ENCODE assay signal across 19 cellular contexts in genomic region chr5:1809416-1810035, GRCh38. TPM values are rescaled to one million over a fixed set of nuclear protein-coding genes. Genes with fewer than 3 reads are reported as not detected.
DNase-seq lines count a peak whose midpoint lies in the region; ATAC-seq, FAIRE-seq and TF ChIP-seq lines count a peak whose summit lies in the region.
"Had no signal": no experiment of that assay in that cellular context is flagged by ENCODE, and none has a peak within 500 bp of the region (broad histone marks: within the 10 kb centered on the region; RNA-seq: fewer than 3 reads in every experiment).

No MANE protein-coding gene starts in this region.

- H3K79me2 ChIP-seq in HepG2 (ENCODE audit: insufficient read depth, low read length), result peaks cover 9% of the 10 kb centered on the region

- TF ChIP-seq POLR2A in HepG2 (IDR thresholded peaks at IDR 0.05; ENCODE audit: insufficient read depth in 1 of 2, low read depth in 2 of 2, low read length in 2 of 2) (no peak), right lobe of liver (IDR thresholded peaks at IDR 0.05) (no peak)

- H3K27ac Mint-ChIP-seq in activated CD8-positive, alpha-beta T cell treated with anti-CD3 and anti-CD28 coated beads for 36 hours, result no peak overlapping the region
- H3K27ac Mint-ChIP-seq in CD14-positive monocyte, result no peak overlapping the region

- H3K9ac ChIP-seq in HepG2 (ENCODE audit: insufficient read depth, low read depth, low read length), result no peak overlapping the region
- H3K9ac ChIP-seq: BLaER1 treated with 17β-estradiol and CSF1 and Interleukin-3, amounts not matched to agents 10 nM and 100 nM had no signal

- TF ChIP-seq EP300 in HepG2 (IDR thresholded peaks at IDR 0.05; ENCODE audit: low read depth in 2 of 2, low read length in 2 of 2) (no peak), HepG2 (CRISPR knock-in tag; IDR thresholded peaks at IDR 0.05; ENCODE audit: borderline replicate concordance) (no peak)

- no peaks in the 10 kb centered on the region for H3K27me3 Mint-ChIP-seq in activated CD8-positive, alpha-beta T cell treated with anti-CD3 and anti-CD28 coated beads for 36 hours
- no peaks in the 10 kb centered on the region for H3K27me3 Mint-ChIP-seq in CD14-positive monocyte (ENCODE audit: low read depth in 3 of 3)

- ATAC-seq in HepG2 (no peak), right lobe of liver (no peak)
- no peak for ATAC-seq in activated CD8-positive, alpha-beta T cell treated with anti-CD3 and anti-CD28 coated beads for 36 hours
- ATAC-seq: A549, GM12878 had no signal

- H3K36me3 Mint-ChIP-seq in activated CD8-positive, alpha-beta T cell treated with anti-CD3 and anti-CD28 coated beads for 36 hours (ENCODE audit: low read depth), result peaks cover 42% of the 10 kb centered on the region
- H3K36me3 Mint-ChIP-seq in CD14-positive monocyte, result peaks cover 86 to 99% of the 10 kb centered on the region in 2 donors

- intact Hi-C loops in HepG2 (cut with micrococcal nuclease; ENCODE audit: unreplicated experiment) (no loop called here), right lobe of liver (cut with DNase I) (no loop called here), CD14-positive monocyte (cut with micrococcal nuclease) (loop anchor here (10.0 kb wide), 2 partner anchors 915 to 925 kb away; partner anchors contain the start of genes BRD9 (in 1 of the 2) and TRIP13 (in 1 of the 2))
- intact Hi-C loops in activated CD8-positive, alpha-beta T cell treated with anti-CD3 and anti-CD28 coated beads for 36 hours (cut with micrococcal nuclease), result no loop called here

- DNase-seq in HepG2 (ENCODE audit: low spot score) (no peak), right lobe of liver (no peak), cardiac muscle cell (ENCODE audit: low read depth in 1 of 2, low spot score in 1 of 2) (no peak), mesenteric fat pad (ENCODE audit: low spot score) (peak; percentile 74), CD14-positive monocyte (ENCODE audit: low spot score) (no peak), GM13977 (ENCODE audit: low spot score) (no peak)
- no peak for DNase-seq in activated CD8-positive, alpha-beta T cell treated with anti-CD3 and anti-CD28 coated beads for 36 hours
- DNase-seq in activated CD4-positive, alpha-beta T cell treated with anti-CD3 and anti-CD28 coated beads for 48 hours, result no peak
- DNase-seq: GDM1, HCEC 1CT, NCI-H1436, NCI-H2029 treated with DMSO at 0.1 percent for 48 hours, NCI-H510A treated with DMSO at 0.1 percent for 48 hours, PC-9 had no signal

- H3K9me3 ChIP-seq in HepG2 (ENCODE audit: low read length), result no peaks in the 10 kb centered on the region
- H3K9me3 ChIP-seq in right lobe of liver, result no peaks in the 10 kb centered on the region
- H3K9me3 ChIP-seq in cardiac muscle cell (ENCODE audit: low read depth), result no peaks in the 10 kb centered on the region
- H3K9me3 ChIP-seq: A549; BLaER1 treated with 17β-estradiol and CSF1 and Interleukin-3, amounts not matched to agents 10 nM and 100 nM had no signal

- POLR2A ChIA-PET in HepG2 (lab: Yijun Ruan, JAX), result no interaction called here
- POLR2A ChIA-PET in activated CD8-positive, alpha-beta T cell treated with anti-CD3 and anti-CD28 coated beads for 36 hours (lab: Charles Lee), result no interaction called here

- H3K4me1 ChIP-seq in HepG2 (ENCODE audit: insufficient read depth, low read length) (no peaks in the 10 kb centered on the region), right lobe of liver (no peaks in the 10 kb centered on the region), cardiac muscle cell (ENCODE audit: low read depth) (peaks cover 20% of the 10 kb centered on the region)
- H3K4me1 ChIP-seq: A549 had no signal

- no peak for TF ChIP-seq CTCF in HepG2 (CRISPR knock-in tag; IDR thresholded peaks at IDR 0.05)
- TF ChIP-seq CTCF in right lobe of liver (IDR thresholded peaks at IDR 0.05), result no peak
- TF ChIP-seq CTCF in cardiac muscle cell (IDR thresholded peaks at IDR 0.05; ENCODE audit: low read depth, low read length), result no peak
- no peak for TF ChIP-seq CTCF in activated CD8-positive, alpha-beta T cell treated with anti-CD3 and anti-CD28 coated beads for 36 hours (IDR thresholded peaks at IDR 0.05)
- TF ChIP-seq CTCF in CD14-positive monocyte (IDR thresholded peaks at IDR 0.05), result no peak
- no peak for TF ChIP-seq CTCF in GM13977 (IDR thresholded peaks at IDR 0.05; ENCODE audit: extremely low read depth, insufficient read depth, missing control alignments)

- H3K27ac ChIP-seq in HepG2 (ENCODE audit: extremely low read length, insufficient read depth, low read length), result no peak overlapping the region
- H3K27ac ChIP-seq in right lobe of liver, result no peak overlapping the region
- peak overlapping the region; percentile 70 for H3K27ac ChIP-seq in cardiac muscle cell
- H3K27ac ChIP-seq: A549; BLaER1 treated with 17β-estradiol and CSF1 and Interleukin-3, amounts not matched to agents 10 nM and 100 nM; HL-60; PC-9 had no signal

- H3K4me1 Mint-ChIP-seq in activated CD8-positive, alpha-beta T cell treated with anti-CD3 and anti-CD28 coated beads for 36 hours (ENCODE audit: low read depth), result peaks cover 27% of the 10 kb centered on the region
- peaks cover 2% of the 10 kb centered on the region for H3K4me1 Mint-ChIP-seq in CD14-positive monocyte

- H3K27me3 ChIP-seq in HepG2 (ENCODE audit: control insufficient read depth in 1 of 2, insufficient read depth in 2 of 2, low read length in 2 of 2), result no peaks in the 10 kb centered on the region
- no peaks in the 10 kb centered on the region for H3K27me3 ChIP-seq in right lobe of liver
- no peaks in the 10 kb centered on the region for H3K27me3 ChIP-seq in cardiac muscle cell

- H2AFZ ChIP-seq in HepG2 (ENCODE audit: low read length), result no peak overlapping the region
- H2AFZ ChIP-seq: PC-9 had no signal

- no peak for FAIRE-seq in HepG2 (lab: Jason Lieb, UNC)
- FAIRE-seq: A549, GM12878, HTR-8/SVneo had no signal

- over 99% methylated on average over 18 of the region's 32 CpGs for WGBS in HepG2 (ENCODE audit: low lambda C conversion rate)
- 91% methylated on average over 15 of the region's 32 CpGs for WGBS in right lobe of liver (ENCODE audit: insufficient coverage, low coverage, low lambda C conversion rate, missing lambda C conversion rate)

- H3K36me3 ChIP-seq in HepG2 (replicated peaks in 1 of 2; ENCODE audit: control insufficient read depth in 1 of 2, insufficient read depth in 2 of 2, low read length in 2 of 2) (peaks cover 38 to 85% of the 10 kb centered on the region in 2 experiments), right lobe of liver (peaks cover under 1 to 75% (median 33%) of the 10 kb centered on the region in 4 donors), cardiac muscle cell (peaks cover 53% of the 10 kb centered on the region)

- no peak overlapping the region for H3K4me3 ChIP-seq in HepG2 (replicated peaks in 1 of 3; ENCODE audit: insufficient read depth in 1 of 3, low read depth in 2 of 3, low read length in 3 of 3)
- no peak overlapping the region for H3K4me3 ChIP-seq in right lobe of liver
- H3K4me3 ChIP-seq in cardiac muscle cell, result no peak overlapping the region
- H3K4me3 ChIP-seq: A549; BLaER1 treated with 17β-estradiol and CSF1 and Interleukin-3, amounts not matched to agents 10 nM and 100 nM; GM12878; PC-9 had no signal

- no peak overlapping the region for H3K4me2 ChIP-seq in HepG2 (ENCODE audit: low read depth, low read length)
- H3K4me2 ChIP-seq: A549; BLaER1 treated with 17β-estradiol and CSF1 and Interleukin-3, amounts not matched to agents 10 nM and 100 nM; PC-9 had no signal

- H3K4me3 Mint-ChIP-seq in activated CD8-positive, alpha-beta T cell treated with anti-CD3 and anti-CD28 coated beads for 36 hours, result no peak overlapping the region
- H3K4me3 Mint-ChIP-seq in CD14-positive monocyte, result no peak overlapping the region

- no peak for TF ChIP-seq RAD21 in HepG2 (CRISPR knock-in tag; IDR thresholded peaks at IDR 0.05)

- CTCF ChIA-PET in HepG2 (lab: Yijun Ruan, JAX; ENCODE audit: low intra/inter-chr PET ratio, low total read pairs), result no interaction called here
- CTCF ChIA-PET in activated CD8-positive, alpha-beta T cell treated with anti-CD3 and anti-CD28 coated beads for 36 hours (lab: Charles Lee), result interaction anchor here (1.2 kb wide), 1 partner anchor 71 kb away, joined by 5 read pairs; no protein-coding TSS in a partner anchor

- H4K20me1 ChIP-seq in HepG2 (ENCODE audit: insufficient read depth, low read length), result peaks cover 12% of the 10 kb centered on the region; the same call in 1 of the 2 replicates

- no TSS peak for BruUV-seq in HepG2 (replicated peaks; lab: Mats Ljungman, UMichigan)

- H3K9me3 Mint-ChIP-seq in activated CD8-positive, alpha-beta T cell treated with anti-CD3 and anti-CD28 coated beads for 36 hours, result no peaks in the 10 kb centered on the region
- no peaks in the 10 kb centered on the region for H3K9me3 Mint-ChIP-seq in CD14-positive monocyte

- in situ Hi-C loops in HepG2 (cut with HindIII; ENCODE audit: extremely low pct_ligation_motif_present, low pct_unique_long_range_greater_than_20kb), result no loop called here
- in situ Hi-C loops in GM13977 (cut with MboI; ENCODE audit: low pct_unique_long_range_greater_than_20kb, low sequenced_read_pairs, unreplicated experiment), result no loop called here

RNA-seq across cellular contexts. Expression of gene NDUFS6, which starts 8.3 kb away (rescaled TPM):
- total RNA-seq in HepG2 (2016; rRNA removed; fragmentation: Illumina TruSeq; extraction: Trizol), result 50.4 and 63.7 TPM in 2 replicates
- 15.2 and 15.4 TPM in 2 replicates for total RNA-seq in HepG2 (2016; cell fraction: cytosol; rRNA removed; fragmentation: Illumina TruSeq; extraction: Trizol; ENCODE audit: low read depth)
- total RNA-seq in HepG2 (2016; cell fraction: insoluble cytoplasmic fraction; rRNA removed; fragmentation: Illumina TruSeq; extraction: Trizol), result 53.0 and 63.5 TPM in 2 replicates
- total RNA-seq in HepG2 (2016; cell fraction: membrane; rRNA removed; fragmentation: Illumina TruSeq; extraction: Trizol), result 25.8 and 27.4 TPM in 2 replicates
- total RNA-seq in HepG2 (2016; cell fraction: nucleus; rRNA removed; fragmentation: Illumina TruSeq; extraction: Trizol), result 17.5 and 20.2 TPM in 2 replicates
- 22.2 and 23.7 TPM in 2 replicates for polyA plus RNA-seq in HepG2 (2011; rRNA removed)
- 72.6 and 97.8 TPM in 2 replicates for polyA plus RNA-seq in HepG2 (2011; cell fraction: cytosol; rRNA removed)
- polyA plus RNA-seq in HepG2 (2011; cell fraction: nucleus; rRNA removed), result 21.7 and 33.4 TPM in 2 replicates
- polyA plus RNA-seq in HepG2 (2012), result 46.4 and 50.3 TPM in 2 replicates
- polyA plus RNA-seq in HepG2 (2016; cell fraction: cytosol; fragmentation: Illumina TruSeq; extraction: Trizol; ENCODE audit: low read depth), result 27.6 and 35.6 TPM in 2 replicates
- 110 and 131 TPM in 2 replicates for polyA plus RNA-seq in HepG2 (2016; cell fraction: insoluble cytoplasmic fraction; fragmentation: Illumina TruSeq; extraction: Trizol; ENCODE audit: low read depth)
- polyA plus RNA-seq in HepG2 (2016; cell fraction: membrane; fragmentation: Illumina TruSeq; extraction: Trizol; ENCODE audit: low read depth), result 36.7 and 40.8 TPM in 2 replicates
- 54.4 and 56.6 TPM in 2 replicates for polyA plus RNA-seq in HepG2 (2016; cell fraction: nucleus; fragmentation: Illumina TruSeq; extraction: Trizol; ENCODE audit: insufficient read depth, low read depth)
- 9.7 and 41.7 TPM in 2 replicates for polyA minus RNA-seq in HepG2 (2011; rRNA and poly(A)+ RNA removed; ENCODE audit: low replicate concordance)
- polyA minus RNA-seq in HepG2 (2011; cell fraction: cytosol; rRNA and poly(A)+ RNA removed), result 11.4 and 22.6 TPM in 2 replicates
- polyA minus RNA-seq in HepG2 (2011; cell fraction: nucleus; rRNA and poly(A)+ RNA removed), result 8.5 and 11.5 TPM in 2 replicates
- 10 to 100 TPM; 16.5 to 57.5 (median 23.7) TPM for total RNA-seq in right lobe of liver
- total RNA-seq in cardiac muscle cell, result 141 and 286 TPM in 2 replicates
- 281 and 371 TPM in 2 replicates for polyA plus RNA-seq in cardiac muscle cell
- total RNA-seq in mesenteric fat pad, result 26.4 TPM
- total RNA-seq in activated CD8-positive, alpha-beta T cell treated with anti-CD3 and anti-CD28 coated beads for 36 hours, result 10 to 100 TPM; 32.2 to 39.1 TPM
- 10 to 100 TPM; 62.2 to 62.3 TPM for polyA plus RNA-seq in CD14-positive monocyte

RNA-seq across cellular contexts. Expression of gene MRPL36, which starts 9.9 kb away (rescaled TPM):
- total RNA-seq in HepG2 (2016; rRNA removed; fragmentation: Illumina TruSeq; extraction: Trizol) (113 and 135 TPM in 2 replicates), right lobe of liver (10 to 100 TPM; 30.7 to 40.0 (median 35.5) TPM), cardiac muscle cell (73.9 and 101 TPM in 2 replicates), mesenteric fat pad (50.4 TPM)
- 108 and 113 TPM in 2 replicates for total RNA-seq in HepG2 (2016; cell fraction: cytosol; rRNA removed; fragmentation: Illumina TruSeq; extraction: Trizol; ENCODE audit: low read depth)
- total RNA-seq in HepG2 (2016; cell fraction: insoluble cytoplasmic fraction; rRNA removed; fragmentation: Illumina TruSeq; extraction: Trizol), result 108 and 154 TPM in 2 replicates
- 76.0 and 81.1 TPM in 2 replicates for total RNA-seq in HepG2 (2016; cell fraction: membrane; rRNA removed; fragmentation: Illumina TruSeq; extraction: Trizol)
- total RNA-seq in HepG2 (2016; cell fraction: nucleus; rRNA removed; fragmentation: Illumina TruSeq; extraction: Trizol), result 37.1 and 47.0 TPM in 2 replicates
- polyA plus RNA-seq in HepG2 (2011; rRNA removed) (70.5 and 71.3 TPM in 2 replicates), cardiac muscle cell (195 and 206 TPM in 2 replicates), CD14-positive monocyte (10 to 100 TPM; 65.9 to 81.7 TPM)
- 65.9 and 74.3 TPM in 2 replicates for polyA plus RNA-seq in HepG2 (2011; cell fraction: cytosol; rRNA removed)
- polyA plus RNA-seq in HepG2 (2011; cell fraction: nucleus; rRNA removed), result 25.2 and 29.0 TPM in 2 replicates
- polyA plus RNA-seq in HepG2 (2012), result 59.1 and 65.6 TPM in 2 replicates
- 88.2 and 98.8 TPM in 2 replicates for polyA plus RNA-seq in HepG2 (2016; cell fraction: cytosol; fragmentation: Illumina TruSeq; extraction: Trizol; ENCODE audit: low read depth)
- polyA plus RNA-seq in HepG2 (2016; cell fraction: insoluble cytoplasmic fraction; fragmentation: Illumina TruSeq; extraction: Trizol; ENCODE audit: low read depth), result 150 and 160 TPM in 2 replicates
- polyA plus RNA-seq in HepG2 (2016; cell fraction: membrane; fragmentation: Illumina TruSeq; extraction: Trizol; ENCODE audit: low read depth), result 60.1 and 66.8 TPM in 2 replicates
- 65.9 and 77.9 TPM in 2 replicates for polyA plus RNA-seq in HepG2 (2016; cell fraction: nucleus; fragmentation: Illumina TruSeq; extraction: Trizol; ENCODE audit: insufficient read depth, low read depth)
- polyA minus RNA-seq in HepG2 (2011; rRNA and poly(A)+ RNA removed; ENCODE audit: low replicate concordance), result 30.3 and 163 TPM in 2 replicates
- 21.5 and 22.2 TPM in 2 replicates for polyA minus RNA-seq in HepG2 (2011; cell fraction: cytosol; rRNA and poly(A)+ RNA removed)
- polyA minus RNA-seq in HepG2 (2011; cell fraction: nucleus; rRNA and poly(A)+ RNA removed), result 21.4 and 25.5 TPM in 2 replicates
- total RNA-seq in activated CD8-positive, alpha-beta T cell treated with anti-CD3 and anti-CD28 coated beads for 36 hours, result 10 to 100 TPM; 80.1 to 87.2 TPM

Comparison
In these comparisons a context has a peak if more than half of its experiments do, and no peak if none do; other contexts are left out.
1. intact Hi-C loops: an anchor here in CD14-positive monocyte (10.0 kb wide); none called in HepG2, right lobe of liver and activated CD8-positive, alpha-beta T cell treated with anti-CD3 and anti-CD28 coated beads for 36 hours.